ENCODE assay signal across 25 cellular contexts in the genomic region with DNA sequence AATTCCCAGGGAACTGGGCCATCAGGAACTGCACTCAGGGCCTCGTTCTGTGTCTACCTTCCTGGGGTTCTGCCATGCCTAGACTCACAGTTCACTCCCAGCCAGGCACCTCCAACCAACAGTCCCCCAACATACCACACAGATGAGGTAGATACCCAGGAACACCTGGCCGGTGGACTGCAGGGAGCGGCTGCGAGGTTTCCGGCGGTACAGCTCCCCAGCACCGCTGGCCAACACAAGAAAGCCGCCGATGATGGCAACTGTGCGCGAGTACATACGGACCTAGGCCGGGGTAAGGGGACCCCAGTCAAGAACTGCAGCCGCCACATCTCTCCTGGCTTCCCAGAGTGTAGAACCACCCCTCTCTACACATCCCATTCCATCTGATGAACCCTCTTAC. TPM values are rescaled to one million over a fixed set of nuclear protein-coding genes. Genes with fewer than 3 reads are reported as not detected.
A peak's percentile ranks its signal among the peaks of the same experiment; 100 is the strongest.
DNase-seq lines count a peak whose midpoint lies in the region; ATAC-seq, FAIRE-seq and TF ChIP-seq lines count a peak whose summit lies in the region.
"Had no signal": no experiment of that assay in that cellular context is flagged by ENCODE, and none has a peak within 500 bp of the region (broad histone marks: within the 10 kb centered on the region; RNA-seq: fewer than 3 reads in every experiment).

No MANE protein-coding gene starts in this region.

- CTCF ChIA-PET in activated naive CD4-positive, alpha-beta T cell treated with anti-CD3 and anti-CD28 coated beads for 36 hours (lab: Charles Lee): no interaction called here

- intact Hi-C loops in activated naive CD4-positive, alpha-beta T cell treated with anti-CD3 and anti-CD28 coated beads for 36 hours (cut with micrococcal nuclease): loop anchor here (10.0 kb wide), 1 partner anchor 528 kb away; a partner anchor contains a TSS

- H3K9ac ChIP-seq in astrocyte (ENCODE audit: low read length): no peak overlapping the region

- H4K20me1 ChIP-seq in GM23338 (replicated peaks; ENCODE audit: insufficient read depth) (peaks cover 10% of the 10 kb centered on the region; the same call in 1 of the 2 replicates), astrocyte (ENCODE audit: insufficient read depth, low read length) (peaks cover 13% of the 10 kb centered on the region), osteoblast (ENCODE audit: insufficient read depth, low read length) (no peaks in the 10 kb centered on the region)

- peaks cover 8% of the 10 kb centered on the region for H3K36me3 Mint-ChIP-seq in activated naive CD4-positive, alpha-beta T cell treated with anti-CD3 and anti-CD28 coated beads for 36 hours (ENCODE audit: low read depth)
- peaks cover 16% of the 10 kb centered on the region for H3K36me3 Mint-ChIP-seq in GM23338 (ENCODE audit: low read depth)
- peaks cover 6% of the 10 kb centered on the region for H3K36me3 Mint-ChIP-seq in astrocyte (ENCODE audit: low read depth, unreplicated experiment)
- H3K36me3 Mint-ChIP-seq in osteocyte (ENCODE audit: unreplicated experiment): peaks cover 7% of the 10 kb centered on the region

- H3K4me3 Mint-ChIP-seq in activated naive CD4-positive, alpha-beta T cell treated with anti-CD3 and anti-CD28 coated beads for 36 hours: peak overlapping the region; percentile 54
- H3K4me3 Mint-ChIP-seq in GM23338 (peak overlapping the region; percentile 100), astrocyte (ENCODE audit: unreplicated experiment) (peak overlapping the region; percentile 40), osteocyte (ENCODE audit: unreplicated experiment) (peak overlapping the region; percentile 18)

- H2AFZ ChIP-seq in GM23338: no peak overlapping the region
- H2AFZ ChIP-seq in astrocyte (ENCODE audit: low read depth, low read length): no peak overlapping the region
- H2AFZ ChIP-seq in osteoblast (ENCODE audit: low read length): no peak overlapping the region

- H3K27me3 ChIP-seq in GM23338 (ENCODE audit: insufficient read depth): no peaks in the 10 kb centered on the region
- H3K27me3 ChIP-seq in astrocyte (ENCODE audit: insufficient read depth, low read length): no peaks in the 10 kb centered on the region
- H3K27me3 ChIP-seq in osteoblast (ENCODE audit: insufficient read depth, low read length): no peaks in the 10 kb centered on the region
- H3K27me3 ChIP-seq: heart right ventricle, uterus had no signal

- H3K9me3 ChIP-seq in astrocyte (ENCODE audit: insufficient read depth, low read depth, low read length): no peaks in the 10 kb centered on the region
- H3K9me3 ChIP-seq in osteoblast (ENCODE audit: low read depth, low read length): no peaks in the 10 kb centered on the region
- H3K9me3 ChIP-seq: HAP-1, heart right ventricle, prostate gland, uterus had no signal

- H3K9me2 ChIP-seq in GM23338 (ENCODE audit: insufficient read depth): no peaks in the 10 kb centered on the region

- 0 out of 2 replicates have a peak, but pooled peaks cover 4% of the 10 kb centered on the region for H3K79me2 ChIP-seq in GM23338 (replicated peaks; ENCODE audit: insufficient read depth)
- H3K79me2 ChIP-seq in astrocyte (ENCODE audit: insufficient read depth, low read length): no peaks in the 10 kb centered on the region
- H3K79me2 ChIP-seq in osteoblast (ENCODE audit: insufficient read depth, low read length): peaks cover 9% of the 10 kb centered on the region

- no peak overlapping the region for H3K4me2 ChIP-seq in GM23338
- H3K4me2 ChIP-seq in astrocyte (ENCODE audit: low read length): no peak overlapping the region
- H3K4me2 ChIP-seq in osteoblast (ENCODE audit: insufficient read depth, low read length): no peak overlapping the region

- H3K27ac Mint-ChIP-seq in activated naive CD4-positive, alpha-beta T cell treated with anti-CD3 and anti-CD28 coated beads for 36 hours: no peak overlapping the region
- H3K27ac Mint-ChIP-seq in GM23338 (no peak overlapping the region), astrocyte (ENCODE audit: unreplicated experiment) (no peak overlapping the region), osteocyte (ENCODE audit: unreplicated experiment) (no peak overlapping the region)

- H3F3A ChIP-seq in GM23338 (replicated peaks; ENCODE audit: low read depth): peaks cover 21% of the 10 kb centered on the region

- H3K4me3 ChIP-seq in GM23338: no peak overlapping the region
- H3K4me3 ChIP-seq in astrocyte (ENCODE audit: insufficient read depth, low read depth, low read length): no peak overlapping the region
- H3K4me3 ChIP-seq in osteoblast (ENCODE audit: insufficient read depth, low read length): no peak overlapping the region
- H3K4me3 ChIP-seq: prostate gland, skin epidermis, uterus had no signal

- no peak for TF ChIP-seq CTCF in GM23338 (conservative IDR thresholded peaks at IDR 0.05; ENCODE audit: low read depth in 2 of 2)
- TF ChIP-seq CTCF in astrocyte (IDR thresholded peaks at IDR 0.05; ENCODE audit: insufficient read depth, low read depth, low read length): no peak
- no peak for TF ChIP-seq CTCF in osteocyte (IDR thresholded peaks at IDR 0.05)
- no peak for TF ChIP-seq CTCF in osteoblast (IDR thresholded peaks at IDR 0.05; ENCODE audit: extremely low read depth, low read depth, low read length)

- no peak overlapping the region for H3K27ac ChIP-seq in GM23338 (ENCODE audit: low read depth)
- no peak overlapping the region for H3K27ac ChIP-seq in astrocyte (ENCODE audit: low read depth, low read length)
- no peak overlapping the region for H3K27ac ChIP-seq in osteoblast (ENCODE audit: low read depth, low read length)
- H3K27ac ChIP-seq: prostate gland, skin epidermis, uterus had no signal

- H3K36me3 ChIP-seq in GM23338 (ENCODE audit: insufficient read depth): no peaks in the 10 kb centered on the region
- no peaks in the 10 kb centered on the region for H3K36me3 ChIP-seq in astrocyte (ENCODE audit: insufficient read depth, low read length)
- peaks cover 11% of the 10 kb centered on the region for H3K36me3 ChIP-seq in osteoblast (ENCODE audit: insufficient read depth, low read length)
- H3K36me3 ChIP-seq: prostate gland, uterus had no signal

- no peak for FAIRE-seq in astrocyte (lab: Jason Lieb, UNC)
- FAIRE-seq: GM12892 had no signal

- ATAC-seq in GM23338 (no peak), HG03025 (IDR thresholded peaks at IDR 0.05; ENCODE audit: low FRiP score, unreplicated experiment) (no peak)
- ATAC-seq: activated CD4-positive, CD25-positive, alpha-beta regulatory T cell treated with anti-CD3 and anti-CD28 coated beads, Interleukin-2, amount 50 U/mL, for 24 hours had no signal

- peaks cover 26% of the 10 kb centered on the region for H3K4me1 Mint-ChIP-seq in activated naive CD4-positive, alpha-beta T cell treated with anti-CD3 and anti-CD28 coated beads for 36 hours (ENCODE audit: low read depth)
- H3K4me1 Mint-ChIP-seq in GM23338 (peaks cover 23% of the 10 kb centered on the region), astrocyte (ENCODE audit: low read depth, unreplicated experiment) (peaks cover 8% of the 10 kb centered on the region), osteocyte (ENCODE audit: unreplicated experiment) (peaks cover 28% of the 10 kb centered on the region)

- no peaks in the 10 kb centered on the region for H3K27me3 Mint-ChIP-seq in activated naive CD4-positive, alpha-beta T cell treated with anti-CD3 and anti-CD28 coated beads for 36 hours (ENCODE audit: low read depth)
- H3K27me3 Mint-ChIP-seq in GM23338 (ENCODE audit: insufficient read depth, low read depth, poor library complexity) (peaks cover 21% of the 10 kb centered on the region), astrocyte (ENCODE audit: low read depth, unreplicated experiment) (no peaks in the 10 kb centered on the region), osteocyte (ENCODE audit: unreplicated experiment) (no peaks in the 10 kb centered on the region)

- DNase-seq in activated naive CD4-positive, alpha-beta T cell treated with anti-CD3 and anti-CD28 coated beads for 36 hours: no peak
- DNase-seq in activated naive CD4-positive, alpha-beta T cell treated with anti-CD3 and anti-CD28 coated beads, Interleukin-2, amount 50 U/mL, for 16 hours: no peak
- DNase-seq in GM23338 (ENCODE audit: low spot score) (no peak), astrocyte (ENCODE audit: low read depth) (no peak), osteocyte (ENCODE audit: extremely low spot score, unreplicated experiment) (no peak), osteoblast (ENCODE audit: insufficient read length, low spot score, missing footprints) (no peak), NCI-H524 treated with DMSO at 0.1 percent for 48 hours (lab: John Stamatoyannopoulos, UW) (no peak)
- DNase-seq: activated CD8-positive, alpha-beta memory T cell treated with anti-CD3 and anti-CD28 coated beads, Interleukin-2, amount 50 U/mL, for 48 hours; cortex of kidney; DMS79; heart right ventricle; NCI-H774; OCI-M1; SIG-M5; stimulated activated CD4-positive, alpha-beta T cell treated with anti-CD3 and anti-CD28 coated beads, Interleukin-4, amount 100 ng/mL, for 1 hour; uterus had no signal

- no peaks in the 10 kb centered on the region for H3K9me3 Mint-ChIP-seq in activated naive CD4-positive, alpha-beta T cell treated with anti-CD3 and anti-CD28 coated beads for 36 hours
- H3K9me3 Mint-ChIP-seq in GM23338: no peaks in the 10 kb centered on the region
- no peaks in the 10 kb centered on the region for H3K9me3 Mint-ChIP-seq in astrocyte (ENCODE audit: unreplicated experiment)
- no peaks in the 10 kb centered on the region for H3K9me3 Mint-ChIP-seq in osteocyte (ENCODE audit: unreplicated experiment)

- H3K4me1 ChIP-seq in GM23338 (ENCODE audit: insufficient read depth) (peaks cover 11% of the 10 kb centered on the region), astrocyte (ENCODE audit: insufficient read depth, low read length) (peaks cover 12% of the 10 kb centered on the region), osteoblast (ENCODE audit: insufficient read depth, low read length) (peaks cover 9% of the 10 kb centered on the region)

RNA-seq across cellular contexts. Expression of a gene that starts 1.9 kb away (rescaled TPM):
- 10 to 100 TPM; 25.6 to 26.7 TPM for total RNA-seq in activated naive CD4-positive, alpha-beta T cell treated with anti-CD3 and anti-CD28 coated beads for 36 hours
- total RNA-seq in GM23338 (2014; rRNA removed; shearing (Covaris generic)): 31.6 and 38.4 TPM in 2 replicates
- 15.9 and 19.7 TPM in 2 replicates for polyA plus RNA-seq in GM23338 (2016; fragmentation: Nextera tagmentation; extraction: Ambion mirVana)
- total RNA-seq in astrocyte (17.1 and 21.8 TPM in 2 replicates), osteocyte (21.7 and 23.6 TPM in 2 replicates), osteoblast (41.3 and 47.8 TPM in 2 replicates)

RNA-seq across cellular contexts. Expression of a gene that starts 8.5 kb away (rescaled TPM):
- under 1 TPM; 0.17 to 0.31 TPM for total RNA-seq in activated naive CD4-positive, alpha-beta T cell treated with anti-CD3 and anti-CD28 coated beads for 36 hours
- 7.2 and 7.7 TPM in 2 replicates for total RNA-seq in GM23338 (2014; rRNA removed; shearing (Covaris generic))
- polyA plus RNA-seq in GM23338 (2016; fragmentation: Nextera tagmentation; extraction: Ambion mirVana): 4.1 and 4.2 TPM in 2 replicates
- total RNA-seq in astrocyte (0.91 and 1.0 TPM in 2 replicates), osteocyte (0.29 and 0.78 TPM in 2 replicates), osteoblast (0.36 and 0.59 TPM in 2 replicates)

RNA-seq across cellular contexts. Expression of a gene that starts 53.6 kb away (rescaled TPM):
- 10 to 100 TPM; 79.8 to 83.9 TPM for total RNA-seq in activated naive CD4-positive, alpha-beta T cell treated with anti-CD3 and anti-CD28 coated beads for 36 hours
- 64.4 and 72.7 TPM in 2 replicates for total RNA-seq in GM23338 (2014; rRNA removed; shearing (Covaris generic))
- 226 and 241 TPM in 2 replicates for polyA plus RNA-seq in GM23338 (2016; fragmentation: Nextera tagmentation; extraction: Ambion mirVana)
- total RNA-seq in astrocyte (77.0 and 90.5 TPM in 2 replicates), osteocyte (49.3 and 49.5 TPM in 2 replicates), osteoblast (59.0 and 65.4 TPM in 2 replicates)

RNA-seq across cellular contexts. Expression of a gene that starts 57.7 kb away (rescaled TPM):
- 10 to 100 TPM; 15.9 to 19.4 TPM for total RNA-seq in activated naive CD4-positive, alpha-beta T cell treated with anti-CD3 and anti-CD28 coated beads for 36 hours
- total RNA-seq in GM23338 (2014; rRNA removed; shearing (Covaris generic)): 110 and 112 TPM in 2 replicates
- 143 and 154 TPM in 2 replicates for polyA plus RNA-seq in GM23338 (2016; fragmentation: Nextera tagmentation; extraction: Ambion mirVana)
- total RNA-seq in astrocyte (94.5 and 98.5 TPM in 2 replicates), osteocyte (60.3 TPM in 2 replicates), osteoblast (19.7 and 23.5 TPM in 2 replicates)

RNA-seq across cellular contexts. Expression of a gene that starts 59.1 kb away (rescaled TPM):
- not detected for total RNA-seq in activated naive CD4-positive, alpha-beta T cell treated with anti-CD3 and anti-CD28 coated beads for 36 hours
- 0.56 TPM in 1 of 2 replicates, not detected in the other for total RNA-seq in GM23338 (2014; rRNA removed; shearing (Covaris generic))
- 6.6 and 8.5 TPM in 2 replicates for polyA plus RNA-seq in GM23338 (2016; fragmentation: Nextera tagmentation; extraction: Ambion mirVana)
- total RNA-seq in astrocyte: not detected in 2 replicates
- total RNA-seq in osteocyte: not detected in 2 replicates
- not detected in 2 replicates for total RNA-seq in osteoblast
- total RNA-seq: heart right ventricle; liver; prostate gland; subcutaneous adipose tissue; T-helper 2 cell treated with Interferon-gamma antibody and Interleukin-4, amounts not matched to agents 100 ng/mL and 5 ng/mL, for 36 hours; uterus had no signal

Comparison
In these comparisons a context has a peak if more than half of its experiments do, and no peak if none do; other contexts are left out.
1. H3K4me3 Mint-ChIP-seq: peak in every context shown above with its lines; median percentile 100 in GM23338; 54 in activated naive CD4-positive, alpha-beta T cell treated with anti-CD3 and anti-CD28 coated beads for 36 hours; 40 in astrocyte; 18 in osteocyte.